In genomic region chr6:80382796-80383195, GRCh38 we compare ENCODE assay signal across 26 cellular contexts.
DNase-seq lines count a peak whose midpoint lies in the region; ATAC-seq and TF ChIP-seq lines count a peak whose summit lies in the region.
"Had no signal": no experiment of that assay in that cellular context is flagged by ENCODE, and none has a peak within 500 bp of the region (broad histone marks: within the 10 kb centered on the region; RNA-seq: fewer than 3 reads in every experiment).

No MANE protein-coding gene starts in this region.

- no peak for TF ChIP-seq EP300 in upper lobe of left lung (IDR thresholded peaks at IDR 0.05)

- WGBS in upper lobe of left lung, 2 donors, result 42 to 65% methylated on average over 1 of the region's 1 CpG

- no peaks in the 10 kb centered on the region for H3K36me3 ChIP-seq in upper lobe of left lung
- H3K36me3 ChIP-seq: adrenal gland, BLaER1, lower lobe of right lung, pancreas, sigmoid colon, transverse colon had no signal

- H3K4me3 ChIP-seq in astrocyte of the spinal cord (ENCODE audit: low read depth, low read length) (no peak overlapping the region), upper lobe of left lung (no peak overlapping the region)
- H3K4me3 ChIP-seq: adrenal gland, BLaER1, lower lobe of right lung, pancreas, sigmoid colon, transverse colon had no signal

- DNase-seq in NCI-H1105 (lab: John Stamatoyannopoulos, UW) (peak; percentile 2), NCI-H1105 treated with DMSO at 0.1 percent for 48 hours (lab: John Stamatoyannopoulos, UW) (no peak), astrocyte of the spinal cord (ENCODE audit: low read depth, low spot score) (peak; percentile 63), foreskin melanocyte (peak; percentile 22), upper lobe of left lung (no peak), natural killer cell (no peak)
- DNase-seq: 8988T; activated CD4-positive, alpha-beta T cell treated with anti-CD3 and anti-CD28 coated beads, Interleukin-2, amount 50 U/mL, for 1 hour; activated CD8-positive, alpha-beta memory T cell treated with anti-CD3 and anti-CD28 coated beads, Interleukin-2, amount 50 U/mL, for 4 hours; activated effector memory CD4-positive, alpha-beta T cell treated with anti-CD3 and anti-CD28 coated beads, Interleukin-2, amount 50 U/mL, for 16 hours; adrenal gland; cerebellar nuclear complex; lower lobe of right lung; NCI-H1048; NCI-H2171; NCI-H526 treated with DMSO at 0.1 percent for 48 hours; pancreas; Right ventricle myocardium superior; sigmoid colon; stimulated activated CD4-positive, alpha-beta T cell treated with anti-CD3 and anti-CD28 coated beads, Interleukin-2, amount 100 ng/mL, for 24 hours; T-helper 1 cell; transverse colon had no signal

- no peaks in the 10 kb centered on the region for H3K9me3 ChIP-seq in upper lobe of left lung
- H3K9me3 ChIP-seq: adrenal gland, BLaER1, lower lobe of right lung, pancreas, sigmoid colon, transverse colon had no signal

- no peak overlapping the region for H3K27ac ChIP-seq in upper lobe of left lung
- H3K27ac ChIP-seq: adrenal gland, BLaER1, lower lobe of right lung, pancreas, sigmoid colon, transverse colon had no signal

- no peaks in the 10 kb centered on the region for H3K36me3 Mint-ChIP-seq in natural killer cell

- TF ChIP-seq POLR2A in upper lobe of left lung (IDR thresholded peaks at IDR 0.05), result no peak

- ATAC-seq in upper lobe of left lung (ENCODE audit: low FRiP score in 2 of 2) (no peak), GM19324 (IDR thresholded peaks at IDR 0.05; ENCODE audit: low FRiP score, unreplicated experiment) (no peak), GM18502 (IDR thresholded peaks at IDR 0.05; ENCODE audit: poor library complexity, unreplicated experiment) (no peak), natural killer cell (no peak)
- ATAC-seq: lower lobe of right lung, pancreas had no signal

- no peaks in the 10 kb centered on the region for H3K4me1 ChIP-seq in upper lobe of left lung
- H3K4me1 ChIP-seq: adrenal gland, BLaER1, lower lobe of right lung, pancreas, sigmoid colon, transverse colon had no signal

- no peak overlapping the region for H3K27ac Mint-ChIP-seq in natural killer cell
- H3K27ac Mint-ChIP-seq: stimulated activated naive CD8-positive, alpha-beta T cell treated with anti-CD3 and anti-CD28 coated beads, Interleukin-15, Interleukin-2, amounts not matched to agents 100 ng/mL and 50 ng/mL, for 24 hours had no signal

- peaks cover 0 to 2% of the 10 kb centered on the region in 2 donors for H3K9me3 Mint-ChIP-seq in natural killer cell
- H3K9me3 Mint-ChIP-seq: stimulated activated naive CD8-positive, alpha-beta T cell treated with anti-CD3 and anti-CD28 coated beads, Interleukin-15, Interleukin-2, amounts not matched to agents 100 ng/mL and 50 ng/mL, for 24 hours had no signal

- no peaks in the 10 kb centered on the region for H3K4me1 Mint-ChIP-seq in natural killer cell

- in situ Hi-C loops in astrocyte of the spinal cord (cut with HindIII; ENCODE audit: low sequenced_read_pairs), result no loop called here

- TF ChIP-seq CTCF in astrocyte of the spinal cord (IDR thresholded peaks at IDR 0.05; ENCODE audit: low read depth, low read length), result no peak
- no peak for TF ChIP-seq CTCF in upper lobe of left lung (IDR thresholded peaks at IDR 0.05)
- TF ChIP-seq CTCF in natural killer cell (IDR thresholded peaks at IDR 0.05), result no peak

- no peaks in the 10 kb centered on the region for H3K27me3 Mint-ChIP-seq in natural killer cell (ENCODE audit: low read depth in 2 of 2)
- H3K27me3 Mint-ChIP-seq: stimulated activated naive CD8-positive, alpha-beta T cell treated with anti-CD3 and anti-CD28 coated beads, Interleukin-15, Interleukin-2, amounts not matched to agents 100 ng/mL and 50 ng/mL, for 24 hours had no signal

- no peaks in the 10 kb centered on the region for H3K27me3 ChIP-seq in upper lobe of left lung
- H3K27me3 ChIP-seq: adrenal gland, BLaER1, pancreas, sigmoid colon, transverse colon had no signal

- intact Hi-C loops in natural killer cell (cut with micrococcal nuclease), result no loop called here

- no peak overlapping the region for H3K4me3 Mint-ChIP-seq in natural killer cell
- H3K4me3 Mint-ChIP-seq: stimulated activated naive CD8-positive, alpha-beta T cell treated with anti-CD3 and anti-CD28 coated beads, Interleukin-15, Interleukin-2, amounts not matched to agents 100 ng/mL and 50 ng/mL, for 24 hours had no signal

Comparison
In these comparisons a context has a peak if more than half of its experiments do, and no peak if none do; other contexts are left out.
1. DNase-seq: peak in NCI-H1105 (single experiment), astrocyte of the spinal cord (single experiment) and foreskin melanocyte (single experiment); none in NCI-H1105 treated with DMSO at 0.1 percent for 48 hours (single experiment), upper lobe of left lung (0 of 2) and natural killer cell (single experiment).